In the genomic region with DNA sequence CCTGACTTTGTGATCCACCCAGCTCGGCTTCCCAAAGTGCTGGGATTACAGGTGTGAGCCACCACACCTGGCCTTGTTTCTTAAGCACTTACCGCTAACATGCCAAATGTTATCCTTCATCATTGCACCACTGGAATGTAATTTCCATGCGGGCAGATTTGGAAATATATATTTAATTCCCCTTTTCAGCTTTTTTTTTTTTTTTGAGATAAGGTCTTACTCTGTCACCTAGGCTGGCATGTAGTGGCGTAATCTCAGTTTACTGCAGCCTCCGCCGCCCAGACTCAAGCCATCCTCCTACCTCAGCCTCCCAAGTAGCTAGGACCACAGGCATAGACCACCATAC, we compare ENCODE assay signal across 1 cellular context.
A peak's percentile ranks its signal among the peaks of the same experiment; 100 is the strongest.
TF ChIP-seq lines count a peak whose summit lies in the region.

No MANE protein-coding gene starts in this region.

TF ChIP-seq in HepG2, 621 proteins besides CTCF, POLR2A, EP300 and RAD21:
- TF ChIP-seq, protein P1, sequence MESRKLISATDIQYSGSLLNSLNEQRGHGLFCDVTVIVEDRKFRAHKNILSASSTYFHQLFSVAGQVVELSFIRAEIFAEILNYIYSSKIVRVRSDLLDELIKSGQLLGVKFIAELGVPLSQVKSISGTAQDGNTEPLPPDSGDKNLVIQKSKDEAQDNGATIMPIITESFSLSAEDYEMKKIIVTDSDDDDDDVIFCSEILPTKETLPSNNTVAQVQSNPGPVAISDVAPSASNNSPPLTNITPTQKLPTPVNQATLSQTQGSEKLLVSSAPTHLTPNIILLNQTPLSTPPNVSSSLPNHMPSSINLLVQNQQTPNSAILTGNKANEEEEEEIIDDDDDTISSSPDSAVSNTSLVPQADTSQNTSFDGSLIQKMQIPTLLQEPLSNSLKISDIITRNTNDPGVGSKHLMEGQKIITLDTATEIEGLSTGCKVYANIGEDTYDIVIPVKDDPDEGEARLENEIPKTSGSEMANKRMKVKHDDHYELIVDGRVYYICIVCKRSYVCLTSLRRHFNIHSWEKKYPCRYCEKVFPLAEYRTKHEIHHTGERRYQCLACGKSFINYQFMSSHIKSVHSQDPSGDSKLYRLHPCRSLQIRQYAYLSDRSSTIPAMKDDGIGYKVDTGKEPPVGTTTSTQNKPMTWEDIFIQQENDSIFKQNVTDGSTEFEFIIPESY (CRISPR knock-in tag; IDR thresholded peaks at IDR 0.05): peak; percentile 18; the same call in 1 of the 2 replicates
- TF ChIP-seq ZNF605 (CRISPR knock-in tag; IDR thresholded peaks at IDR 0.05) (no peak), HMGXB4 (CRISPR knock-in tag; IDR thresholded peaks at IDR 0.05; ENCODE audit: borderline replicate concordance in 1 of 2, low read depth in 1 of 2) (0 out of 4 replicates have a peak, but pooled peaks of 1 of the 2 experiments have one; percentile 1), RBM39 (IDR thresholded peaks at IDR 0.05; ENCODE audit: low read depth, low read length, poor library complexity, severe bottlenecking) (no peak), ZNF576 (CRISPR knock-in tag; IDR thresholded peaks at IDR 0.05) (no peak), PPARG (CRISPR knock-in tag; conservative IDR thresholded peaks at IDR 0.05) (no peak), SATB2 (CRISPR knock-in tag; IDR thresholded peaks at IDR 0.05) (no peak)
